Comparison of ENCODE assay signal across 10 cellular contexts in genomic region chr1:156122086-156122485, GRCh38. TPM values are rescaled to one million over a fixed set of nuclear protein-coding genes. Genes with fewer than 3 reads are reported as not detected.
DNase-seq lines count a peak whose midpoint lies in the region; ATAC-seq and TF ChIP-seq lines count a peak whose summit lies in the region.
"Had no signal": no experiment of that assay in that cellular context is flagged by ENCODE, and none has a peak within 500 bp of the region (broad histone marks: within the 10 kb centered on the region; RNA-seq: fewer than 3 reads in every experiment).

No MANE protein-coding gene starts in this region.

- 2 to 4% (median 4%) methylated on average over 4 of the region's 4 CpGs for WGBS in ovary, 3 donors

- TF ChIP-seq POLR2A in ovary (IDR thresholded peaks at IDR 0.05): no peak

- TF ChIP-seq EP300 in ovary (IDR thresholded peaks at IDR 0.05): no peak

- CTCF ChIA-PET in AG04449 (lab: Yijun Ruan, JAX): interaction anchor here (1.7 to 46.3 kb wide), 4 partner anchors 7 to 26 kb away, joined by 5 to 1837 read pairs (median 92); partner anchors contain the start of gene MEX3A
- CTCF ChIA-PET in CD8-positive, alpha-beta T cell (lab: Charles Lee): interaction anchor here (4.7 to 28.9 kb wide), 2 partner anchors 9 to 26 kb away, joined by 49 to 1057 read pairs; partner anchors contain the start of gene MEX3A

- no peaks in the 10 kb centered on the region for H3K36me3 Mint-ChIP-seq in CD8-positive, alpha-beta T cell
- peaks cover 19 to 34% of the 10 kb centered on the region in 2 donors for H3K36me3 Mint-ChIP-seq in stimulated activated naive B cell treated with anti-CD40 and anti-IgM and Interleukin-4, amounts not matched to agents 10 μg/mL and 1 μg/mL and 100 μg/mL, for 72 hours

- peaks cover 69% of the 10 kb centered on the region for H3K36me3 ChIP-seq in SJSA1
- H3K36me3 ChIP-seq in ovary: no peaks in the 10 kb centered on the region
- H3K36me3 ChIP-seq in CD8-positive, alpha-beta T cell (ENCODE audit: insufficient read depth, low read length): no peaks in the 10 kb centered on the region

- H3K4me3 ChIP-seq in AG04449 (ENCODE audit: low read depth, low read length): peak overlapping the region; percentile 50
- H3K4me3 ChIP-seq in SJSA1: no peak overlapping the region
- H3K4me3 ChIP-seq in epithelial cell of esophagus (ENCODE audit: low read length): peak overlapping the region; percentile 48
- peak overlapping the region; percentile 38 for H3K4me3 ChIP-seq in ovary
- no peak overlapping the region for H3K4me3 ChIP-seq in CD8-positive, alpha-beta T cell (ENCODE audit: low read depth, low read length)

- H3K4me1 ChIP-seq in SJSA1 (replicated peaks) (peaks cover 100% of the 10 kb centered on the region), ovary (ENCODE audit: insufficient read depth) (peaks cover 64% of the 10 kb centered on the region)
- peaks cover 23% of the 10 kb centered on the region for H3K4me1 ChIP-seq in CD8-positive, alpha-beta T cell (ENCODE audit: insufficient read depth, low read length)

- no peak for ATAC-seq in CD8-positive, alpha-beta T cell
- ATAC-seq in stimulated activated naive B cell treated with anti-CD40 and anti-IgM and Interleukin-4, amounts not matched to agents 10 μg/mL and 1 μg/mL and 100 μg/mL, for 72 hours (replicated peaks): no peak

- H3K27me3 Mint-ChIP-seq in CD8-positive, alpha-beta T cell (ENCODE audit: low read depth): peaks cover 2% of the 10 kb centered on the region
- peaks cover 0 to 5% of the 10 kb centered on the region in 2 donors for H3K27me3 Mint-ChIP-seq in stimulated activated naive B cell treated with anti-CD40 and anti-IgM and Interleukin-4, amounts not matched to agents 10 μg/mL and 1 μg/mL and 100 μg/mL, for 72 hours

- peaks cover 33% of the 10 kb centered on the region for H3K4me1 Mint-ChIP-seq in CD8-positive, alpha-beta T cell (ENCODE audit: low read depth)
- H3K4me1 Mint-ChIP-seq in stimulated activated naive B cell treated with anti-CD40 and anti-IgM and Interleukin-4, amounts not matched to agents 10 μg/mL and 1 μg/mL and 100 μg/mL, for 72 hours: peaks cover 50 to 74% of the 10 kb centered on the region in 2 donors

- H3K4me3 Mint-ChIP-seq in CD8-positive, alpha-beta T cell: no peak overlapping the region
- peak overlapping the region in 1 of 2 donors; percentile 23 for H3K4me3 Mint-ChIP-seq in stimulated activated naive B cell treated with anti-CD40 and anti-IgM and Interleukin-4, amounts not matched to agents 10 μg/mL and 1 μg/mL and 100 μg/mL, for 72 hours

- H3K27me3 ChIP-seq in SJSA1 (replicated peaks) (no peaks in the 10 kb centered on the region), ovary (no peaks in the 10 kb centered on the region)
- no peaks in the 10 kb centered on the region for H3K27me3 ChIP-seq in CD8-positive, alpha-beta T cell (ENCODE audit: insufficient read depth, low read length)

- H3K9me3 ChIP-seq in SJSA1 (replicated peaks) (no peaks in the 10 kb centered on the region), ovary (no peaks in the 10 kb centered on the region)
- H3K9me3 ChIP-seq in CD8-positive, alpha-beta T cell (ENCODE audit: low read length): no peaks in the 10 kb centered on the region

- intact Hi-C loops in ovary (cut with DNase I): no loop called here
- intact Hi-C loops in CD8-positive, alpha-beta T cell (cut with DNase I, micrococcal nuclease): no loop called here

- H3K27ac Mint-ChIP-seq in CD8-positive, alpha-beta T cell: no peak overlapping the region
- H3K27ac Mint-ChIP-seq in stimulated activated naive B cell treated with anti-CD40 and anti-IgM and Interleukin-4, amounts not matched to agents 10 μg/mL and 1 μg/mL and 100 μg/mL, for 72 hours: no peak overlapping the region

- no peak for DNase-seq in AG04449 (ENCODE audit: low read depth, low spot score)
- DNase-seq in SJSA1 (ENCODE audit: low read depth in 1 of 2, low spot score in 2 of 2): no peak
- no peak for DNase-seq in epithelial cell of esophagus (ENCODE audit: low read depth)
- DNase-seq in ovary: no peak
- DNase-seq in CD8-positive, alpha-beta T cell: no peak
- DNase-seq in stimulated activated naive B cell treated with anti-CD40 and anti-IgM and Interleukin-4, amounts not matched to agents 10 μg/mL and 1 μg/mL and 100 μg/mL, for 72 hours: no peak
- DNase-seq in activated CD4-positive, alpha-beta T cell treated with anti-CD3 and anti-CD28 coated beads, Interleukin-2, amount 50 U/mL, for 48 hours: no peak
- DNase-seq in SKM-1 (lab: John Stamatoyannopoulos, UW; ENCODE audit: unreplicated experiment): no peak
- DNase-seq: NCI-H1105; stimulated activated naive CD4-positive, alpha-beta T cell treated with Interleukin-2 at 50 U/mL for 16 hours had no signal

- no peak for TF ChIP-seq CTCF in AG04449 (IDR thresholded peaks at IDR 0.05; ENCODE audit: insufficient read depth, low read length, missing control alignments)
- TF ChIP-seq CTCF in epithelial cell of esophagus (IDR thresholded peaks at IDR 0.05; ENCODE audit: insufficient read depth, low read depth, low read length, missing control alignments): no peak
- TF ChIP-seq CTCF in ovary (IDR thresholded peaks at IDR 0.05): no peak
- no peak for TF ChIP-seq CTCF in CD8-positive, alpha-beta T cell (IDR thresholded peaks at IDR 0.05)

- H3K27ac ChIP-seq in SJSA1: peak overlapping the region; percentile 96
- H3K27ac ChIP-seq in ovary: peak overlapping the region; percentile 95 to 99
- no peak overlapping the region for H3K27ac ChIP-seq in CD8-positive, alpha-beta T cell (ENCODE audit: low read depth, low read length)

- no peaks in the 10 kb centered on the region for H3K9me3 Mint-ChIP-seq in CD8-positive, alpha-beta T cell
- H3K9me3 Mint-ChIP-seq in stimulated activated naive B cell treated with anti-CD40 and anti-IgM and Interleukin-4, amounts not matched to agents 10 μg/mL and 1 μg/mL and 100 μg/mL, for 72 hours: no peaks in the 10 kb centered on the region

- POLR2A ChIA-PET in AG04449 (lab: Yijun Ruan, JAX): interaction anchor here (1.3 to 1.9 kb wide), 2 partner anchors 13 to 91 kb away, joined by 4 read pairs; partner anchors contain the start of gene PMF1
- POLR2A ChIA-PET in CD8-positive, alpha-beta T cell (lab: Charles Lee): no interaction called here

RNA-seq across cellular contexts. Expression of gene LMNA, which starts 7.6 kb away (rescaled TPM):
- 944 and 992 TPM in 2 replicates for total RNA-seq in SJSA1 (2014; rRNA removed; shearing (Covaris generic))
- 100 to 1,000 TPM; 197 to 609 (median 377) TPM for total RNA-seq in ovary
- polyA plus RNA-seq in ovary: 100 to 1,000 TPM in 1 of 2 donors, 10 to 100 TPM in 1; 50.1 to 157 TPM
- total RNA-seq in CD8-positive, alpha-beta T cell: 100 to 1,000 TPM; 281 to 298 TPM

RNA-seq across cellular contexts. Expression of gene SEMA4A, which starts 31.3 kb away (rescaled TPM):
- total RNA-seq in SJSA1 (2014; rRNA removed; shearing (Covaris generic)): 0.16 and 1.8 TPM in 2 replicates
- total RNA-seq in ovary: 1 to 10 TPM; 2.7 to 9.0 (median 5.5) TPM
- polyA plus RNA-seq in ovary: 1 to 10 TPM; 2.1 to 2.8 TPM
- 1 to 10 TPM; 2.9 to 4.0 TPM for total RNA-seq in CD8-positive, alpha-beta T cell

RNA-seq across cellular contexts. Expression of gene MEX3A, which starts 39.8 kb away (rescaled TPM):
- total RNA-seq in SJSA1 (2014; rRNA removed; shearing (Covaris generic)): 0.13 and 1.1 TPM in 2 replicates
- 10 to 100 TPM in 4 of 7 donors, 1 to 10 TPM in 3; 3.5 to 12.4 (median 10.2) TPM for total RNA-seq in ovary
- 1 to 10 TPM; 5.6 to 6.6 TPM for polyA plus RNA-seq in ovary
- total RNA-seq in CD8-positive, alpha-beta T cell: under 1 TPM; 0.14 to 0.22 TPM

Comparison
In these comparisons a context has a peak if more than half of its experiments do, and no peak if none do; other contexts are left out.
1. H3K4me3 ChIP-seq: peak in AG04449 (single experiment), epithelial cell of esophagus (single experiment) and ovary (single experiment); none in SJSA1 (single experiment) and CD8-positive, alpha-beta T cell (single experiment).